Comparison of ENCODE assay signal across 8 cellular contexts in genomic region chrX:119015407-119016242, GRCh38. TPM values are rescaled to one million over a fixed set of nuclear protein-coding genes. Genes with fewer than 3 reads are reported as not detected.
DNase-seq lines count a peak whose midpoint lies in the region; ATAC-seq and TF ChIP-seq lines count a peak whose summit lies in the region.

No MANE protein-coding gene starts in this region.

- no peak for TF ChIP-seq CTCF in AG09319 (IDR thresholded peaks at IDR 0.05; ENCODE audit: low read depth, low read length)
- TF ChIP-seq CTCF in fibroblast of villous mesenchyme (IDR thresholded peaks at IDR 0.05; ENCODE audit: insufficient read depth, low read depth, low read length): no peak

- H3K4me3 ChIP-seq in fibroblast of villous mesenchyme (ENCODE audit: low read depth, low read length): no peak overlapping the region

- DNase-seq in AG09319 (ENCODE audit: extremely low read depth, low read depth): peak; percentile 39
- DNase-seq in SIG-M5 treated with dmso at 0.1 percent for 504 hours (lab: John Stamatoyannopoulos, UW; ENCODE audit: unreplicated experiment): peak; percentile 91
- DNase-seq in fibroblast of villous mesenchyme (ENCODE audit: low read depth): peak; percentile 76
- DNase-seq in stimulated activated CD4-positive, alpha-beta T cell treated with anti-CD3 and anti-CD28 coated beads, Interleukin-2, amount 100 ng/mL, for 48 hours: peak; percentile 18 to 28
- no peak for DNase-seq in NCI-H526 treated with DMSO at 0.1 percent for 48 hours (lab: John Stamatoyannopoulos, UW)
- DNase-seq in NCI-H345 treated with DMSO at 0.1 percent for 48 hours (lab: John Stamatoyannopoulos, UW; ENCODE audit: unreplicated experiment): no peak

- peak; percentile 96 for ATAC-seq in GM19023 (IDR thresholded peaks at IDR 0.05; ENCODE audit: unreplicated experiment)
- ATAC-seq in HG03108 (IDR thresholded peaks at IDR 0.05; ENCODE audit: unreplicated experiment): peak; percentile 81

RNA-seq across cellular contexts. Expression of gene LONRF3, which starts 41.2 kb away (rescaled TPM):
- 0.43 TPM in 1 of 2 replicates, not detected in the other for total RNA-seq in fibroblast of villous mesenchyme

RNA-seq across cellular contexts. Expression of gene CT47C1, which starts 57.2 kb away (rescaled TPM):
- not detected in 2 replicates for total RNA-seq in fibroblast of villous mesenchyme

Comparison
In these comparisons a context has a peak if more than half of its experiments do, and no peak if none do; other contexts are left out.
1. DNase-seq: peak in AG09319 (single experiment), SIG-M5 treated with dmso at 0.1 percent for 504 hours (single experiment), fibroblast of villous mesenchyme (single experiment) and stimulated activated CD4-positive, alpha-beta T cell treated with anti-CD3 and anti-CD28 coated beads, Interleukin-2, amount 100 ng/mL, for 48 hours (2 of 2); none in NCI-H526 treated with DMSO at 0.1 percent for 48 hours (single experiment) and NCI-H345 treated with DMSO at 0.1 percent for 48 hours (single experiment).